In the genomic region with DNA sequence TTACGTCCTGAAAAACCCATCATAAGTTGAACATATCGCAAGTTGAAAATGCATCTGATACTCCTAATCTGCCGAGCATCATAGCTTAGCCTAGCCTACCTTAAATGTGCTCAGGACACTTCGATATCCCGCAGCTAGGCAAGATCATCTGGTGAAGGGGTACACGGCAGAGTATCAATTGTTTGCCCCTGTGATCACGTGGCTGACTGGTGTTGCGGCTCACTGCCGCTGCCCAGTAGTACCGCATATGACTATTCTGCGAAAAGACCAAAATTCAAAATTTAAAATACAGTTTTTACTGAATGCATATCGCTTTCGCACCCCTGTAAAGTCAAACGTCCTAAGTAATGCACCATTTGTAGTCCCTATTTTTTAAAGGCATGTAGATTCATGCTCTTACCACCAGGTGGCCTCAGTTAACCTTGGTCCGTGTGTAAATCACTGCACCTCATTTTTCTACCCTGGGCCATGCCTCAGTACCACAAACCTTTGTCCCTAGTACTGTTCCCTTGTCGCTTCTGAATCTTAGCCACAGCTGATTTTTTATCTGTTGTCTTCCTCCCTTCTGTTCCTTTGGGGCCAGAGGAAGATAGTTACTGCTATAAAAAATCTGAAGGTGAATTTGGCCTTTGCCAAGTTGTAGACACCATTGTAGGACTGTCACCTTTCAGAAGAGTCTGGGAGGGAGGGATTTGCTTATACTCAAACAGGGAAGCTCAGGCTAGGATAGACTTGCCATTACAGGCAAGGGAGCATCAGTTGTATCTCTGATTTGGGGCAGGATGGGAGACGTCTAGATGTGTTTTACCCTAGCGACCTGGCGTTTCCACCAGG, we compare ENCODE assay signal across 8 cellular contexts. TPM values are rescaled to one million over a fixed set of nuclear protein-coding genes. Genes with fewer than 3 reads are reported as not detected.
DNase-seq lines count a peak whose midpoint lies in the region; ATAC-seq and TF ChIP-seq lines count a peak whose summit lies in the region.

No MANE protein-coding gene starts in this region.

- H3K4me1 Mint-ChIP-seq in activated CD8-positive, alpha-beta T cell treated with anti-CD3 and anti-CD28 coated beads for 36 hours (ENCODE audit: low read depth) = no peaks in the 10 kb centered on the region

- DNase-seq in G401 (ENCODE audit: low spot score) (peak; percentile 90), NCI-H1092 (lab: John Stamatoyannopoulos, UW) (peak; percentile 57), omental fat pad (ENCODE audit: low spot score) (no peak)
- DNase-seq in activated CD8-positive, alpha-beta T cell treated with anti-CD3 and anti-CD28 coated beads for 36 hours = peak; percentile 32

- no peak overlapping the region for H2AFZ ChIP-seq in ACC112 (ENCODE audit: low read length, unreplicated experiment)

- 25 to 27% methylated on average over 15 to 19 of the region's 19 CpGs for WGBS in gastroesophageal sphincter (ENCODE audit: low coverage in 1 of 2), 2 donors

- H3K4me3 ChIP-seq in ACC112 (ENCODE audit: low read depth, low read length) (peak overlapping the region; percentile 31), gastroesophageal sphincter (peak overlapping the region in 1 of 2 donors; percentile 7)

- H3K27ac ChIP-seq in ACC112 (ENCODE audit: low read depth, low read length) (no peak overlapping the region), gastroesophageal sphincter (no peak overlapping the region)

- H3K36me3 ChIP-seq in ACC112 (ENCODE audit: insufficient read depth, low read length) = no peaks in the 10 kb centered on the region
- peaks cover 0 to 33% of the 10 kb centered on the region in 2 donors for H3K36me3 ChIP-seq in gastroesophageal sphincter

- POLR2A ChIA-PET in activated CD8-positive, alpha-beta T cell treated with anti-CD3 and anti-CD28 coated beads for 36 hours (lab: Charles Lee) = no interaction called here

- H3K9me3 Mint-ChIP-seq in activated CD8-positive, alpha-beta T cell treated with anti-CD3 and anti-CD28 coated beads for 36 hours = no peaks in the 10 kb centered on the region

- no peaks in the 10 kb centered on the region for H3K79me2 ChIP-seq in ACC112 (ENCODE audit: control insufficient read depth, insufficient read depth, low read length, unreplicated experiment)

- in situ Hi-C loops in G401 (cut with HindIII; ENCODE audit: low sequenced_read_pairs) = no loop called here

- no peak for TF ChIP-seq POLR2A in gastroesophageal sphincter (IDR thresholded peaks at IDR 0.05)

- CTCF ChIA-PET in activated CD8-positive, alpha-beta T cell treated with anti-CD3 and anti-CD28 coated beads for 36 hours (lab: Charles Lee) = interaction anchor here (0.8 to 5.6 kb wide), 25 partner anchors 10 to 858 kb away, joined by 3 to 45 read pairs (median 4); a partner anchor contains a TSS

- no peaks in the 10 kb centered on the region for H3K27me3 Mint-ChIP-seq in activated CD8-positive, alpha-beta T cell treated with anti-CD3 and anti-CD28 coated beads for 36 hours

- peaks cover 1% of the 10 kb centered on the region for H3K36me3 Mint-ChIP-seq in activated CD8-positive, alpha-beta T cell treated with anti-CD3 and anti-CD28 coated beads for 36 hours (ENCODE audit: low read depth)

- intact Hi-C loops in activated CD8-positive, alpha-beta T cell treated with anti-CD3 and anti-CD28 coated beads for 36 hours (cut with micrococcal nuclease) = loop anchor here (5.0 kb wide), 1 partner anchor 136 kb away; no protein-coding TSS in a partner anchor

- ATAC-seq in activated CD8-positive, alpha-beta T cell treated with anti-CD3 and anti-CD28 coated beads for 36 hours = peak; percentile 80
- ATAC-seq in gastroesophageal sphincter = peak; percentile 78
- ATAC-seq in omental fat pad (ENCODE audit: low FRiP score) = peak; percentile 70
- no peak for ATAC-seq in HG03520 (IDR thresholded peaks at IDR 0.05; ENCODE audit: unreplicated experiment)
- ATAC-seq in GM18868 (IDR thresholded peaks at IDR 0.05; ENCODE audit: unreplicated experiment) = no peak

- H3K4me1 ChIP-seq in ACC112 (ENCODE audit: control insufficient read depth, insufficient read depth, low read length, unreplicated experiment) = no peaks in the 10 kb centered on the region
- H3K4me1 ChIP-seq in gastroesophageal sphincter = peaks cover 0 to 20% (median 0%) of the 10 kb centered on the region in 3 donors

- no peak overlapping the region for H3K27ac Mint-ChIP-seq in activated CD8-positive, alpha-beta T cell treated with anti-CD3 and anti-CD28 coated beads for 36 hours

- no peak overlapping the region for H3K4me3 Mint-ChIP-seq in activated CD8-positive, alpha-beta T cell treated with anti-CD3 and anti-CD28 coated beads for 36 hours

- no peaks in the 10 kb centered on the region for H3K27me3 ChIP-seq in ACC112 (ENCODE audit: insufficient read depth, low read length)
- no peaks in the 10 kb centered on the region for H3K27me3 ChIP-seq in gastroesophageal sphincter

- TF ChIP-seq EP300 in gastroesophageal sphincter (IDR thresholded peaks at IDR 0.05) = no peak

- H3K9me3 ChIP-seq in gastroesophageal sphincter = no peaks in the 10 kb centered on the region

- peak; percentile 76 for TF ChIP-seq CTCF in activated CD8-positive, alpha-beta T cell treated with anti-CD3 and anti-CD28 coated beads for 36 hours (IDR thresholded peaks at IDR 0.05)
- TF ChIP-seq CTCF in gastroesophageal sphincter (IDR thresholded peaks at IDR 0.05) = peak; percentile 86 to 92 (median 90)
- TF ChIP-seq CTCF in omental fat pad (IDR thresholded peaks at IDR 0.05) = peak in 2 of 3 donors; percentile 28 to 53

RNA-seq across cellular contexts. Expression of a gene that starts 34.4 kb away (rescaled TPM):
- 12.4 and 24.3 TPM in 2 replicates for total RNA-seq in G401 (2014; rRNA removed; shearing (Covaris generic))
- total RNA-seq in activated CD8-positive, alpha-beta T cell treated with anti-CD3 and anti-CD28 coated beads for 36 hours = 10 to 100 TPM; 30.7 to 35.1 TPM
- total RNA-seq in gastroesophageal sphincter (10 to 100 TPM; 23.4 to 31.9 (median 28.8) TPM), omental fat pad (10 to 100 TPM; 24.8 to 43.0 (median 30.1) TPM)

RNA-seq across cellular contexts. Expression of a gene that starts 41.8 kb away (rescaled TPM):
- 134 and 158 TPM in 2 replicates for total RNA-seq in G401 (2014; rRNA removed; shearing (Covaris generic))
- 100 to 1,000 TPM; 139 to 146 TPM for total RNA-seq in activated CD8-positive, alpha-beta T cell treated with anti-CD3 and anti-CD28 coated beads for 36 hours
- 10 to 100 TPM; 23.4 to 31.4 (median 27.1) TPM for total RNA-seq in gastroesophageal sphincter
- 10 to 100 TPM; 37.4 to 50.3 (median 39.4) TPM for total RNA-seq in omental fat pad

Comparison
In these comparisons a context has a peak if more than half of its experiments do, and no peak if none do; other contexts are left out.
1. ATAC-seq: peak in activated CD8-positive, alpha-beta T cell treated with anti-CD3 and anti-CD28 coated beads for 36 hours (single experiment), gastroesophageal sphincter (single experiment) and omental fat pad (single experiment); none in HG03520 (single experiment) and GM18868 (single experiment).
2. CTCF ChIP-seq: peak in every context shown above with its lines; median percentile 90 in gastroesophageal sphincter; 76 in activated CD8-positive, alpha-beta T cell treated with anti-CD3 and anti-CD28 coated beads for 36 hours; 40 in omental fat pad.